18 cellular contexts compared by ENCODE assay signal in the genomic region with DNA sequence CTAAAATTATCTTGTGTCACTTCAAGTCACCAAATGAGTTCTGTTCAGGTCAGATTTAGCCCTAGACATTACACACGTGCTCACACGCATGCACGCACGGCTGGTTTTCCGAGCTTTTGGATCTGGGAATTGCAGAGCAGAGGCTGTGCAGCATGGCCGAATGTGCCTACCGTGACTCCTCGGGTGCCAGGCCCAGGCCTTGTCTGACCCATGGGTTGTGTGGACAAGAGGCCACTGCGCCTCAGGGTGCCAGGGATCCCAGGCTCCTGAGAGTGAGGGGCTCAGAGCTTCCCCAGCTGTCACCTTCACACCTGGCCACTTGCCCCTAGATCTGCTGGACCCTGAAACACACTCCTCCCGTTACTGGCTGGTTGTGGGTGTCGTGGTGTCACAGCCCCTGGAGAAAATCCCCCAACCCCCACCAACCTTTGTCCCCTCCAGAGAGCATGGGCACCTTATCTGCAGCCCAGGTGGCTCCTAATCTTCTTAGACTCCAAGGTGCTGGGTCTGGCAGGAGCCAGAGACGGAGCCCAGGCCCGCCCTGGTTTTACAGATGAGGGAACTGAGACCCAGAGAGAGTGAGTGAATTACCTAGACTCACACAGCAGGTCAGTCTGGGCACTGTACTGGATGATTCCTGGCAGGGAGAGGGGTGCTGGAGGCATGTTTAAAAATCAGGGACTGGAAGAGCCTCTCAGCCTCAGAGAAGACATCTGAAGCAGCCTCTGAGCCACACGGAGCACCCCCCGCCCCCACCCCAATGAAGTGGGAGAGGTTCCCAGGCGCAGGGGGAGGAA. TPM values are rescaled to one million over a fixed set of nuclear protein-coding genes. Genes with fewer than 3 reads are reported as not detected.
A peak's percentile ranks its signal among the peaks of the same experiment; 100 is the strongest.
DNase-seq lines count a peak whose midpoint lies in the region; ATAC-seq and TF ChIP-seq lines count a peak whose summit lies in the region.
"Had no signal": no experiment of that assay in that cellular context is flagged by ENCODE, and none has a peak within 500 bp of the region (broad histone marks: within the 10 kb centered on the region; RNA-seq: fewer than 3 reads in every experiment).

No MANE protein-coding gene starts in this region.

- H2AFZ ChIP-seq in SK-N-SH (ENCODE audit: low read depth): 0 out of 2 replicates have a peak overlapping the region, but pooled peaks have one; percentile 35
- no peak overlapping the region for H2AFZ ChIP-seq in mesenchymal stem cell (ENCODE audit: low read depth, low read length)

- DNase-seq in SK-N-SH (no peak), ascending aorta (ENCODE audit: low spot score in 2 of 2) (peak in 1 of 2 donors; percentile 65), mesenchymal stem cell (no peak), thyroid gland (peak; percentile 78 to 82), MG63 (no peak)
- DNase-seq in CD8-positive, alpha-beta memory T cell: no peak
- no peak for DNase-seq in activated CD4-positive, alpha-beta T cell treated with anti-CD3 and anti-CD28 coated beads for 4 hours
- DNase-seq: 8988T; activated CD4-positive, alpha-beta T cell treated with anti-CD3 and anti-CD28 coated beads, Interleukin-2, amount 50 U/mL, for 1 hour; activated effector memory CD4-positive, alpha-beta T cell treated with Interleukin-2 at 50 U/mL for 16 hours; CD4-positive, alpha-beta memory T cell; NCI-H2029 treated with DMSO at 0.1 percent for 48 hours; NCI-H774; stimulated activated CD4-positive, alpha-beta T cell treated with anti-CD3 and anti-CD28 coated beads, Interleukin-1b, Interleukin-23, amount 100 ng/mL, for 48 hours; T1000 had no signal

- CTCF ChIA-PET in SK-N-SH (lab: Yijun Ruan, JAX): interaction anchor here (1.0 to 19.2 kb wide), 7 partner anchors 16 to 269 kb away, joined by 3 to 626 read pairs (median 15); a partner anchor contains a TSS
- CTCF ChIA-PET in CD8-positive, alpha-beta memory T cell (lab: Charles Lee): interaction anchor here (3.9 kb wide), 1 partner anchor 16 kb away, joined by 22 read pairs; no protein-coding TSS in a partner anchor

- intact Hi-C loops in ascending aorta (cut with DNase I) (loop anchor here (5.0 kb wide), 1 partner anchor 173 kb away; no protein-coding TSS in a partner anchor), thyroid gland (cut with DNase I) (loop anchor here (5.0 to 10.0 kb wide), 2 partner anchors 83 to 176 kb away; no protein-coding TSS in a partner anchor)

- H3F3A ChIP-seq in SK-N-SH (replicated peaks; ENCODE audit: insufficient read depth): no peaks in the 10 kb centered on the region

- POLR2A ChIA-PET in SK-N-SH (lab: Yijun Ruan, JAX): no interaction called here
- POLR2A ChIA-PET in CD8-positive, alpha-beta memory T cell (lab: Charles Lee): no interaction called here

- H3K4me1 Mint-ChIP-seq in CD8-positive, alpha-beta memory T cell: peaks cover 0 to 3% (median 0%) of the 10 kb centered on the region in 3 donors

- TF ChIP-seq EP300 in SK-N-SH (IDR thresholded peaks at IDR 0.05; ENCODE audit: borderline replicate concordance in 1 of 2, low read depth in 1 of 2, low read length in 1 of 2): no peak

- no peak for TF ChIP-seq RAD21 in SK-N-SH (IDR thresholded peaks at IDR 0.05; ENCODE audit: low read length)

- H3K79me1 ChIP-seq in mesenchymal stem cell (replicated peaks; ENCODE audit: low read length, poor library complexity, severe bottlenecking): no peaks in the 10 kb centered on the region

- no peak overlapping the region for H3K4ac ChIP-seq in mesenchymal stem cell (ENCODE audit: low read depth in 1 of 2, low read length in 2 of 2)

- H3K4me1 ChIP-seq in SK-N-SH (ENCODE audit: control insufficient read depth in 1 of 2, insufficient read depth in 2 of 2, low read depth in 1 of 2, low read length in 1 of 2) (peaks cover 0 to 17% of the 10 kb centered on the region in 2 experiments; a peak in 1 of 4 replicates), ascending aorta (peaks cover 8 to 41% of the 10 kb centered on the region in 2 donors), mesenchymal stem cell (ENCODE audit: control insufficient read depth, insufficient read depth, low read depth, low read length) (peaks cover 2% of the 10 kb centered on the region), thyroid gland (peaks cover 45 to 54% of the 10 kb centered on the region in 2 donors)
- H3K4me1 ChIP-seq in CD8-positive, alpha-beta memory T cell (ENCODE audit: insufficient read depth, low read length): no peaks in the 10 kb centered on the region

- peak overlapping the region; percentile 34 for H4K91ac ChIP-seq in mesenchymal stem cell (ENCODE audit: low read length)

- H4K20me1 ChIP-seq in SK-N-SH (ENCODE audit: insufficient read depth): no peaks in the 10 kb centered on the region

- no peak overlapping the region for H3K18ac ChIP-seq in mesenchymal stem cell (ENCODE audit: low read depth in 1 of 2, low read length in 2 of 2)

- no peak overlapping the region for H3K23ac ChIP-seq in mesenchymal stem cell (ENCODE audit: low read length in 2 of 2)

- H2BK15ac ChIP-seq in mesenchymal stem cell (ENCODE audit: low read depth, poor library complexity, severe bottlenecking): peak overlapping the region; percentile 29

- H2BK5ac ChIP-seq in mesenchymal stem cell (ENCODE audit: low read depth, low read length, poor library complexity, severe bottlenecking): no peak overlapping the region

- H3K27me3 ChIP-seq in SK-N-SH (ENCODE audit: insufficient read depth) (no peaks in the 10 kb centered on the region), ascending aorta (no peaks in the 10 kb centered on the region), mesenchymal stem cell (ENCODE audit: control insufficient read depth in 1 of 2, insufficient read depth in 1 of 2, low read length in 2 of 2) (peaks cover 0 to 12% of the 10 kb centered on the region in 2 experiments), thyroid gland (no peaks in the 10 kb centered on the region), MG63 (no peaks in the 10 kb centered on the region)
- H3K27me3 ChIP-seq in CD8-positive, alpha-beta memory T cell (ENCODE audit: insufficient read depth, low read length, poor library complexity, severe bottlenecking): no peaks in the 10 kb centered on the region

- no peak for ATAC-seq in SK-N-SH treated with all-trans-retinoic acid at 6 μM for 48 hours

- peaks cover 7 to 16% of the 10 kb centered on the region in 2 donors for H3K27me3 Mint-ChIP-seq in CD8-positive, alpha-beta memory T cell

- H3K9ac ChIP-seq in SK-N-SH: no peak overlapping the region
- no peak overlapping the region for H3K9ac ChIP-seq in mesenchymal stem cell (ENCODE audit: low read length)

- no peak overlapping the region for H3K4me2 ChIP-seq in SK-N-SH
- H3K4me2 ChIP-seq in mesenchymal stem cell (ENCODE audit: low read length, poor library complexity, severe bottlenecking): no peak overlapping the region

- no peak overlapping the region for H3K4me3 Mint-ChIP-seq in CD8-positive, alpha-beta memory T cell
- H3K4me3 Mint-ChIP-seq: brain; CD4-positive, alpha-beta memory T cell had no signal

- H3K79me2 ChIP-seq in SK-N-SH (ENCODE audit: insufficient read depth): no peaks in the 10 kb centered on the region

- H3K9me2 ChIP-seq in SK-N-SH: no peaks in the 10 kb centered on the region

- H2AK5ac ChIP-seq in mesenchymal stem cell (ENCODE audit: low read length, severe bottlenecking): no peak overlapping the region

- H3K36me3 ChIP-seq in SK-N-SH (replicated peaks in 1 of 2; ENCODE audit: control insufficient read depth in 1 of 2, insufficient read depth in 2 of 2, low read length in 1 of 2): no peaks in the 10 kb centered on the region
- no peaks in the 10 kb centered on the region for H3K36me3 ChIP-seq in ascending aorta
- no peaks in the 10 kb centered on the region for H3K36me3 ChIP-seq in mesenchymal stem cell (ENCODE audit: control insufficient read depth in 1 of 2, insufficient read depth in 2 of 2, low read depth in 1 of 2, low read length in 2 of 2)
- no peaks in the 10 kb centered on the region for H3K36me3 ChIP-seq in thyroid gland
- H3K36me3 ChIP-seq in CD8-positive, alpha-beta memory T cell (ENCODE audit: insufficient read depth, low read length): no peaks in the 10 kb centered on the region
- H3K36me3 ChIP-seq in MG63: no peaks in the 10 kb centered on the region

- no peak overlapping the region for H2BK12ac ChIP-seq in mesenchymal stem cell (ENCODE audit: low read length in 2 of 2)

- 94% methylated on average over 9 of the region's 16 CpGs for WGBS in SK-N-SH (ENCODE audit: low lambda C conversion rate)
- 85% methylated on average over 16 of the region's 16 CpGs for WGBS in mesenchymal stem cell
- 66 to 69% methylated on average over 11 to 12 of the region's 16 CpGs for WGBS in thyroid gland, 2 donors

- H3K27ac ChIP-seq in SK-N-SH (ENCODE audit: low read depth in 2 of 2, low read length in 1 of 2) (no peak overlapping the region; a peak in 2 of 4 replicates), ascending aorta (peak overlapping the region; percentile 90 to 94), mesenchymal stem cell (ENCODE audit: low read length, poor library complexity, severe bottlenecking) (no peak overlapping the region), thyroid gland (peak overlapping the region; percentile 78 to 95 (median 89))
- no peak overlapping the region for H3K27ac ChIP-seq in CD8-positive, alpha-beta memory T cell (ENCODE audit: low read depth, low read length)

- no peak overlapping the region for H4K8ac ChIP-seq in mesenchymal stem cell (ENCODE audit: low read length)

- TF ChIP-seq CTCF in SK-N-SH (IDR thresholded peaks at IDR 0.05) (no peak), ascending aorta (IDR thresholded peaks at IDR 0.05) (no peak), thyroid gland (IDR thresholded peaks at IDR 0.05) (peak in 1 of 6 experiments; percentile 2)

- H2BK120ac ChIP-seq in mesenchymal stem cell (ENCODE audit: low read depth, low read length): no peak overlapping the region

- no peaks in the 10 kb centered on the region for H3K9me3 Mint-ChIP-seq in CD8-positive, alpha-beta memory T cell
- H3K9me3 Mint-ChIP-seq: brain; CD4-positive, alpha-beta memory T cell had no signal

- H3K36me3 Mint-ChIP-seq in CD8-positive, alpha-beta memory T cell: no peaks in the 10 kb centered on the region
- H3K36me3 Mint-ChIP-seq: brain; CD4-positive, alpha-beta memory T cell had no signal

- peak in 1 of 2 donors; percentile 50 for TF ChIP-seq POLR2A in thyroid gland (IDR thresholded peaks at IDR 0.05)

- no peak overlapping the region for H3K14ac ChIP-seq in mesenchymal stem cell (ENCODE audit: low read length in 2 of 2)

- H3K4me3 ChIP-seq in SK-N-SH (ENCODE audit: low read depth in 2 of 2, low read length in 1 of 2) (no peak overlapping the region), ascending aorta (peak overlapping the region in 1 of 2 donors; percentile 54), mesenchymal stem cell (ENCODE audit: insufficient read depth in 1 of 2, low read depth in 1 of 2, low read length in 2 of 2) (no peak overlapping the region), thyroid gland (replicated peaks in 1 of 3) (no peak overlapping the region), MG63 (no peak overlapping the region)
- no peak overlapping the region for H3K4me3 ChIP-seq in CD8-positive, alpha-beta memory T cell (ENCODE audit: low read length)

- H3K9me3 ChIP-seq in SK-N-SH (no peaks in the 10 kb centered on the region), ascending aorta (no peaks in the 10 kb centered on the region), mesenchymal stem cell (ENCODE audit: control insufficient read depth, low read length) (no peaks in the 10 kb centered on the region), thyroid gland (no peaks in the 10 kb centered on the region), MG63 (no peaks in the 10 kb centered on the region)
- no peaks in the 10 kb centered on the region for H3K9me3 ChIP-seq in CD8-positive, alpha-beta memory T cell (ENCODE audit: low read length)

- no peak overlapping the region for H3K27ac Mint-ChIP-seq in CD8-positive, alpha-beta memory T cell
- H3K27ac Mint-ChIP-seq: brain; CD4-positive, alpha-beta memory T cell; progenitor cell of endocrine pancreas had no signal

RNA-seq across cellular contexts. Expression of a gene that starts 56.8 kb away (rescaled TPM):
- 5.6 and 6.4 TPM in 2 replicates for polyA plus RNA-seq in SK-N-SH (2012; rRNA removed)
- 2.9 and 4.3 TPM in 2 replicates for polyA plus RNA-seq in SK-N-SH (2012; cell fraction: cytosol; rRNA removed)
- 7.0 and 7.3 TPM in 2 replicates for polyA plus RNA-seq in SK-N-SH (2012; cell fraction: nucleus; rRNA removed)
- total RNA-seq in ascending aorta: 239 TPM
- polyA plus RNA-seq in mesenchymal stem cell (2013, experiment 1 of 2): 5.8 TPM
- 6.0 TPM for polyA plus RNA-seq in mesenchymal stem cell (2013, experiment 2 of 2)
- total RNA-seq in thyroid gland: 100 to 1,000 TPM in 2 of 4 donors, 10 to 100 TPM in 2; 82.8 to 260 (median 167) TPM
- total RNA-seq in CD8-positive, alpha-beta memory T cell: not detected
- not detected for polyA plus RNA-seq in CD8-positive, alpha-beta memory T cell
- total RNA-seq in MG63 (2014; rRNA removed; shearing (Covaris generic); ENCODE audit: low replicate concordance): 43.5 and 59.1 TPM in 2 replicates
- total RNA-seq: CD4-positive, alpha-beta memory T cell had no signal
- polyA plus RNA-seq: CD4-positive, alpha-beta memory T cell had no signal

Comparison
In these comparisons a context has a peak if more than half of its experiments do, and no peak if none do; other contexts are left out.
1. DNase-seq: peak in thyroid gland (2 of 2); none in SK-N-SH (single experiment), mesenchymal stem cell (single experiment), CD8-positive, alpha-beta memory T cell (0 of 5), MG63 (single experiment) and activated CD4-positive, alpha-beta T cell treated with anti-CD3 and anti-CD28 coated beads for 4 hours (0 of 2).
2. H3K27ac ChIP-seq: peak in ascending aorta (2 of 2) and thyroid gland (3 of 3); none in SK-N-SH (0 of 2), mesenchymal stem cell (single experiment) and CD8-positive, alpha-beta memory T cell (single experiment).
3. RNA of a gene that starts 56.8 kb away (total RNA-seq): 239 TPM in ascending aorta (single experiment), 82.8 to 260 TPM in thyroid gland and 43.5 to 59.1 TPM in MG63; not detected in CD8-positive, alpha-beta memory T cell; every median in the first group is over 10 times any median in the second.